ENCODE assay signal across 1 cellular context in the genomic region with DNA sequence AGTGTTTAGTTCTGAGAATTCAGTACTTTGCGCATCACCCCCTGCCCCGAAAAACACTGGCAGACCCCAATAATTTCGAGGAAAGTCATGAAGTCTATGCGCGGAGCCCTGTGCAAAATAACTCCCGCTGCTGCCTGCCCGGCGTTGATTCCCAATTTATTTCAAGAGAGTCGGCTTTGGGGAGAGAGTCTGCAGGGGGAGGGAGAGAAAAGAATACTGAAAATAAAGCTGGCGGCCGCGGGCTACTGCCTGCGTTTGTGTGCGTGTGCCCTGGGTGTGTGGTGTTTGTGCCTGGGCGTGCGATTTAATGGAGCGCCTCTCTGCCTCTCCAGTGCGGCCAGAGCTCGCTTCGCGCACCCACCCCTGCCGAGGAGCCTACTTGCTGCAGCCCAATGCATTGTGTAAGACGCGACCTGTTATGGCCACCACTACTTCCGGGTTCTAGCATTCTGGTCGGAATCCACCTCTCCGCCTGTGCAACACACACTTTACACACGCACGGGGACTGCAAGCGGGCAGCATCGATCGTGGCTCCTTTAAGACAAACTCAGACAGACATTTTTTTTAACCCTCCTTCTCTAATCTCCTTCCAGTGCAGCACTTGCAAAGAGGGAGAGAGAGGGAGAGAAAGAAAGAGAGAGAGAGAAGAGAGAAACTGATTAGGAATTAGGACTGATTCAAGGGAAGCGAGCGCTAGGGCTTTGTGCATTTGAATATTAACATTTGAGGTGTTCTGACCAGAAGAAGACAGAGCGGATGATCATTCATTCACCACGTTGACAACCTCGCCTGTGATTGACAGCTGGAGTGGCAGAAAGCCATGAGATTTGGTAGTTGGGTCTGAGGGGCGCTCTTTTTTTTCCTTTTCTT.
TF ChIP-seq lines count a peak whose summit lies in the region.

TSS of gene MEIS1 (plus strand) at position 447 of the 870 bp plus-strand sequence. CDS start 732 bp downstream, outside the sequence.

TF ChIP-seq in A549, 52 proteins besides CTCF, POLR2A, EP300 and RAD21 (continued from another document):
- TF ChIP-seq HDAC2 (IDR thresholded peaks at IDR 0.05) (peak; percentile 40; the same call in 1 of the 2 replicates), PHF8 (IDR thresholded peaks at IDR 0.05; ENCODE audit: borderline replicate concordance, low read depth) (0 out of 2 replicates have a peak, but pooled peaks have one; percentile 32), CHD2 (IDR thresholded peaks at IDR 0.05; ENCODE audit: low read length, partially characterized antibody) (no peak), EHMT2 (IDR thresholded peaks at IDR 0.05; ENCODE audit: low read depth) (no peak), RCOR1 (IDR thresholded peaks at IDR 0.05; ENCODE audit: low read depth, low read length) (no peak), FOSL2 (IDR thresholded peaks at IDR 0.05) (no peak), FOSL2 (CRISPR knock-in tag; IDR thresholded peaks at IDR 0.05) (no peak), PBX3 (IDR thresholded peaks at IDR 0.05) (peak; percentile 45), BHLHE40 (IDR thresholded peaks at IDR 0.05; ENCODE audit: low read depth, low read length) (peak; percentile 67; the same call in 1 of the 2 replicates), RNF2 (IDR thresholded peaks at IDR 0.05; ENCODE audit: borderline replicate concordance, low read depth) (peak; percentile 15; the same call in 1 of the 2 replicates), FOSB (CRISPR knock-in tag; IDR thresholded peaks at IDR 0.05) (no peak), FOXS1 (CRISPR knock-in tag; IDR thresholded peaks at IDR 0.05) (no peak), CEBPB (IDR thresholded peaks at IDR 0.05) (peak; percentile 95 to 99), ATOH8 (CRISPR knock-in tag; IDR thresholded peaks at IDR 0.05; ENCODE audit: low read depth) (no peak), HOXB5 (CRISPR knock-in tag; IDR thresholded peaks at IDR 0.05) (no peak), TP53 (CRISPR knock-in tag; IDR thresholded peaks at IDR 0.05) (no peak), MAX (IDR thresholded peaks at IDR 0.05) (peak; percentile 85), MAFK (IDR thresholded peaks at IDR 0.05; ENCODE audit: partially characterized antibody) (no peak), JUNB (IDR thresholded peaks at IDR 0.05) (no peak), CBX2 (IDR thresholded peaks at IDR 0.05; ENCODE audit: borderline replicate concordance, low read depth) (no peak), TFCP2L1 (CRISPR knock-in tag; IDR thresholded peaks at IDR 0.05) (no peak), NR3C1 (IDR thresholded peaks at IDR 0.05) (no peak), HOXB13 (CRISPR knock-in tag; IDR thresholded peaks at IDR 0.05; ENCODE audit: low read depth) (no peak), ZSCAN20 (CRISPR knock-in tag; IDR thresholded peaks at IDR 0.05) (no peak), HEYL (CRISPR knock-in tag; IDR thresholded peaks at IDR 0.05) (no peak), SREBF2 (IDR thresholded peaks at IDR 0.05) (no peak), MYC (IDR thresholded peaks at IDR 0.05; ENCODE audit: borderline replicate concordance, low read length) (0 out of 2 replicates have a peak, but pooled peaks have one; percentile 31), KDM5A (IDR thresholded peaks at IDR 0.05) (peak; percentile 71; the same call in 1 of the 2 replicates), RFX5 (IDR thresholded peaks at IDR 0.05) (no peak), ZFP36 (IDR thresholded peaks at IDR 0.05; ENCODE audit: borderline replicate concordance, partially characterized antibody) (no peak), SMC3 (IDR thresholded peaks at IDR 0.05) (peak; percentile 15; the same call in 1 of the 3 replicates), NPAS2 (CRISPR knock-in tag; IDR thresholded peaks at IDR 0.05; ENCODE audit: borderline replicate concordance) (no peak), NFE2L2 (conservative IDR thresholded peaks at IDR 0.05; ENCODE audit: low read length) (no peak), CHD4 (IDR thresholded peaks at IDR 0.05; ENCODE audit: borderline replicate concordance) (no peak), POLR2AphosphoS2 (conservative IDR thresholded peaks at IDR 0.05; ENCODE audit: low read length) (no peak), GATA3 (IDR thresholded peaks at IDR 0.05; ENCODE audit: borderline replicate concordance) (peak; percentile 87), ESRRA (IDR thresholded peaks at IDR 0.05; ENCODE audit: borderline replicate concordance, low read length) (no peak), MAZ (IDR thresholded peaks at IDR 0.05; ENCODE audit: borderline replicate concordance, low read depth, low read length) (peak; percentile 56; the same call in 1 of the 2 replicates), KDM1A (IDR thresholded peaks at IDR 0.05; ENCODE audit: low read depth) (no peak), HOXA7 (CRISPR knock-in tag; IDR thresholded peaks at IDR 0.05) (no peak), RARB (CRISPR knock-in tag; IDR thresholded peaks at IDR 0.05) (no peak), ZNF302 (CRISPR knock-in tag; IDR thresholded peaks at IDR 0.05) (no peak)
- TF ChIP-seq, protein P1, sequence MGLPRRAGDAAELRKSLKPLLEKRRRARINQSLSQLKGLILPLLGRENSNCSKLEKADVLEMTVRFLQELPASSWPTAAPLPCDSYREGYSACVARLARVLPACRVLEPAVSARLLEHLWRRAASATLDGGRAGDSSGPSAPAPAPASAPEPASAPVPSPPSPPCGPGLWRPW (IDR thresholded peaks at IDR 0.05) = peak; percentile 40; the same call in 1 of the 2 replicates
- TF ChIP-seq, protein P2, sequence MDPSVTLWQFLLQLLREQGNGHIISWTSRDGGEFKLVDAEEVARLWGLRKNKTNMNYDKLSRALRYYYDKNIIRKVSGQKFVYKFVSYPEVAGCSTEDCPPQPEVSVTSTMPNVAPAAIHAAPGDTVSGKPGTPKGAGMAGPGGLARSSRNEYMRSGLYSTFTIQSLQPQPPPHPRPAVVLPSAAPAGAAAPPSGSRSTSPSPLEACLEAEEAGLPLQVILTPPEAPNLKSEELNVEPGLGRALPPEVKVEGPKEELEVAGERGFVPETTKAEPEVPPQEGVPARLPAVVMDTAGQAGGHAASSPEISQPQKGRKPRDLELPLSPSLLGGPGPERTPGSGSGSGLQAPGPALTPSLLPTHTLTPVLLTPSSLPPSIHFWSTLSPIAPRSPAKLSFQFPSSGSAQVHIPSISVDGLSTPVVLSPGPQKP (IDR thresholded peaks at IDR 0.05; ENCODE audit: low read depth, low read length) = no peak
- TF ChIP-seq, protein P3, sequence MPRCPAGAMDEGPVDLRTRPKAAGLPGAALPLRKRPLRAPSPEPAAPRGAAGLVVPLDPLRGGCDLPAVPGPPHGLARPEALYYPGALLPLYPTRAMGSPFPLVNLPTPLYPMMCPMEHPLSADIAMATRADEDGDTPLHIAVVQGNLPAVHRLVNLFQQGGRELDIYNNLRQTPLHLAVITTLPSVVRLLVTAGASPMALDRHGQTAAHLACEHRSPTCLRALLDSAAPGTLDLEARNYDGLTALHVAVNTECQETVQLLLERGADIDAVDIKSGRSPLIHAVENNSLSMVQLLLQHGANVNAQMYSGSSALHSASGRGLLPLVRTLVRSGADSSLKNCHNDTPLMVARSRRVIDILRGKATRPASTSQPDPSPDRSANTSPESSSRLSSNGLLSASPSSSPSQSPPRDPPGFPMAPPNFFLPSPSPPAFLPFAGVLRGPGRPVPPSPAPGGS (IDR thresholded peaks at IDR 0.05) = peak; percentile 79; the same call in 2 of the 3 replicates
- TF ChIP-seq, protein P4, sequence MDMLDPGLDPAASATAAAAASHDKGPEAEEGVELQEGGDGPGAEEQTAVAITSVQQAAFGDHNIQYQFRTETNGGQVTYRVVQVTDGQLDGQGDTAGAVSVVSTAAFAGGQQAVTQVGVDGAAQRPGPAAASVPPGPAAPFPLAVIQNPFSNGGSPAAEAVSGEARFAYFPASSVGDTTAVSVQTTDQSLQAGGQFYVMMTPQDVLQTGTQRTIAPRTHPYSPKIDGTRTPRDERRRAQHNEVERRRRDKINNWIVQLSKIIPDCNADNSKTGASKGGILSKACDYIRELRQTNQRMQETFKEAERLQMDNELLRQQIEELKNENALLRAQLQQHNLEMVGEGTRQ (IDR thresholded peaks at IDR 0.05) = no peak
